Comparison of ENCODE assay signal across 9 cellular contexts in the genomic region with DNA sequence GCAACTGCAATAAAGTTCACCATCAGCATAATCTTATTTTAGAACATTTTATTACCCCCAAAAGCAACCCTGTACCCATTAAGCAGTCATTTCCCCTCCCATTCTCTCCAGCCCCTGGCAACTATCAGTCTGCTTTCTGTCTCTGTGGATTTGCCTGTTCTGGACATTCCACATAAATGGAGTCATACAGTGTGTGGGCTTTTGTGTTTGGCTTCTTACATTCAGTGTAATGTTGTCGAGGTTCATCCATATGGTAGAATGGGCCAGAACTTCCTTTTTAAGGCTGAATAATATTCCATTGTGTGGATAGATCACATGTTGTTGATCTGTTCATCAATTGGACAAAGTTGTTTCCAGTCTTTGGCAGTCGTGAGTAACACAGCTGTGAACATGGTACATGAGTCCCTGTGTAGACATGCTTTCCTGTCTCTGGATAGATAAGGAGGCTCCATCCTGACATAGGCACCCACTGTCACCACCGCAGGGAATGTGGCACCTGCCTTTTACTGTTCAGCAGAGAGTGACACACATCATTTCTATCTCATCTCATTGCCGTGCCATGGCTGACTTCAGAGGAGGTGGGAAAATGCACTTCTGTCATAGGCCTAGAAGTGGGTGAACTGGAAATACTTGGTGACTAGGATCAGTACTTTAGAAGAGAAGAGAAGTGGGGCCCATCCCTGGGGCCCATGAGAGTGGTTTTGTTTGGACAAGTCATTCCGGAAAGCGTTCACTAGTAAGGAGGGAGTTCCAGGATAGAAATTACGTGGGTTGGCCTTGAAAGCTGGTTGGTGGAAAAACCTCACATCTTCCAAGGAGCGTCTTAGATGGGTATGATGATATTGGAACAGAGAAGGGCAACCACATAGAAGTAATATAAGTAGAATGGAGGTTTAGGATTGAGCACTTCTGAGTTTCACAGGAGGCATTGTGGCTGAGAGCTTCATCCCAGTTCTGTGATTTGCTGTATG. TPM values are rescaled to one million over a fixed set of nuclear protein-coding genes. Genes with fewer than 3 reads are reported as not detected.
DNase-seq lines count a peak whose midpoint lies in the region; ATAC-seq and TF ChIP-seq lines count a peak whose summit lies in the region.
"Had no signal": no experiment of that assay in that cellular context is flagged by ENCODE, and none has a peak within 500 bp of the region (broad histone marks: within the 10 kb centered on the region; RNA-seq: fewer than 3 reads in every experiment).

No MANE protein-coding gene starts in this region.

- H3K4me2 ChIP-seq in Karpas-422 (ENCODE audit: low read depth, low read length, poor library complexity, severe bottlenecking) = no peak overlapping the region

- no TSS peak for BruUV-seq in Caco-2 (replicated peaks; lab: Mats Ljungman, UMichigan)

- no peak overlapping the region for H3K4me3 Mint-ChIP-seq in Caco-2 (ENCODE audit: unreplicated experiment)
- no peak overlapping the region for H3K4me3 Mint-ChIP-seq in activated T-helper 1 cell treated with anti-CD3 and anti-CD28 coated beads, Interleukin-12 subunit alpha, Interleukin-12 subunit beta, Interleukin-2, Interleukin-4 antibody, amounts not matched to agents 30 ng/mL and 10 ng/mL and 1 ng/mL, durations not matched to agents 14 hours and 24 hours and 36 hours

- H3K9me2 ChIP-seq in Karpas-422 (replicated peaks; ENCODE audit: insufficient read depth, low read length) = no peaks in the 10 kb centered on the region

- TF ChIP-seq CTCF in Caco-2 (IDR thresholded peaks at IDR 0.05; ENCODE audit: insufficient read depth in 1 of 2, low read depth in 1 of 2, low read length in 1 of 2, severe bottlenecking in 1 of 2, unreplicated experiment in 1 of 2) (no peak), fibroblast of mammary gland (conservative IDR thresholded peaks at IDR 0.05; ENCODE audit: control insufficient read depth, insufficient read depth, low read depth, low read length) (no peak), psoas muscle (IDR thresholded peaks at IDR 0.05) (no peak), BE2C (IDR thresholded peaks at IDR 0.05; ENCODE audit: low read depth, low read length) (no peak)

- DNase-seq in Caco-2 (peak in 1 of 2 experiments; percentile 30), fibroblast of mammary gland (ENCODE audit: low read depth) (peak; percentile 73), psoas muscle (no peak), NCI-H187 treated with DMSO at 0.1 percent for 48 hours (lab: John Stamatoyannopoulos, UW) (no peak), BE2C (no peak), Karpas-422 (no peak)
- DNase-seq in activated T-helper 1 cell treated with anti-CD3 and anti-CD28 coated beads, Interleukin-12 subunit alpha, Interleukin-12 subunit beta, Interleukin-2, Interleukin-4 antibody, amounts not matched to agents 30 ng/mL and 10 ng/mL and 1 ng/mL, durations not matched to agents 14 hours and 24 hours and 36 hours (ENCODE audit: low spot score) = no peak
- DNase-seq: central memory CD4-positive, alpha-beta T cell had no signal

- intact Hi-C loops in Caco-2 (cut with micrococcal nuclease; ENCODE audit: unreplicated experiment) (no loop called here), psoas muscle (cut with DNase I) (no loop called here)
- intact Hi-C loops in activated T-helper 1 cell treated with anti-CD3 and anti-CD28 coated beads, Interleukin-12 subunit alpha, Interleukin-12 subunit beta, Interleukin-2, Interleukin-4 antibody, amounts not matched to agents 30 ng/mL and 10 ng/mL and 1 ng/mL, durations not matched to agents 14 hours and 24 hours and 36 hours (cut with micrococcal nuclease) = no loop called here

- no peaks in the 10 kb centered on the region for H3K9me3 Mint-ChIP-seq in Caco-2 (ENCODE audit: unreplicated experiment)
- H3K9me3 Mint-ChIP-seq in activated T-helper 1 cell treated with anti-CD3 and anti-CD28 coated beads, Interleukin-12 subunit alpha, Interleukin-12 subunit beta, Interleukin-2, Interleukin-4 antibody, amounts not matched to agents 30 ng/mL and 10 ng/mL and 1 ng/mL, durations not matched to agents 14 hours and 24 hours and 36 hours = no peaks in the 10 kb centered on the region

- no peak overlapping the region for H2AFZ ChIP-seq in Karpas-422 (ENCODE audit: low read length)

- H4K20me1 ChIP-seq in Karpas-422 (ENCODE audit: insufficient read depth, low read depth, low read length) = peaks cover 58% of the 10 kb centered on the region

- H3K4me3 ChIP-seq in Caco-2 (ENCODE audit: low read depth, low read length) = no peak overlapping the region
- H3K4me3 ChIP-seq in fibroblast of mammary gland (ENCODE audit: control insufficient read depth, low read depth, low read length) = no peak overlapping the region
- H3K4me3 ChIP-seq in psoas muscle = no peak overlapping the region
- no peak overlapping the region for H3K4me3 ChIP-seq in BE2C (ENCODE audit: low read depth, low read length)
- H3K4me3 ChIP-seq in Karpas-422 (ENCODE audit: low read length) = no peak overlapping the region

- H3K4me1 Mint-ChIP-seq in Caco-2 (ENCODE audit: low read depth, unreplicated experiment) = peaks cover 33% of the 10 kb centered on the region
- no peaks in the 10 kb centered on the region for H3K4me1 Mint-ChIP-seq in activated T-helper 1 cell treated with anti-CD3 and anti-CD28 coated beads, Interleukin-12 subunit alpha, Interleukin-12 subunit beta, Interleukin-2, Interleukin-4 antibody, amounts not matched to agents 30 ng/mL and 10 ng/mL and 1 ng/mL, durations not matched to agents 14 hours and 24 hours and 36 hours (ENCODE audit: low read depth)

- peak overlapping the region; percentile 61 for H3K27ac Mint-ChIP-seq in Caco-2 (ENCODE audit: unreplicated experiment)
- no peak overlapping the region for H3K27ac Mint-ChIP-seq in activated T-helper 1 cell treated with anti-CD3 and anti-CD28 coated beads, Interleukin-12 subunit alpha, Interleukin-12 subunit beta, Interleukin-2, Interleukin-4 antibody, amounts not matched to agents 30 ng/mL and 10 ng/mL and 1 ng/mL, durations not matched to agents 14 hours and 24 hours and 36 hours

- CTCF ChIA-PET in Caco-2 (lab: Charles Lee) = no interaction called here

- H3K27me3 ChIP-seq in Caco-2 (replicated peaks; ENCODE audit: control insufficient read depth, insufficient read depth, low read length) (no peaks in the 10 kb centered on the region), psoas muscle (ENCODE audit: insufficient read depth in 3 of 3, low read length in 2 of 3) (no peaks in the 10 kb centered on the region), BE2C (no peaks in the 10 kb centered on the region), Karpas-422 (ENCODE audit: low read length) (no peaks in the 10 kb centered on the region)

- peaks cover 12% of the 10 kb centered on the region for H3K36me3 Mint-ChIP-seq in Caco-2 (ENCODE audit: insufficient read depth, unreplicated experiment)
- H3K36me3 Mint-ChIP-seq in activated T-helper 1 cell treated with anti-CD3 and anti-CD28 coated beads, Interleukin-12 subunit alpha, Interleukin-12 subunit beta, Interleukin-2, Interleukin-4 antibody, amounts not matched to agents 30 ng/mL and 10 ng/mL and 1 ng/mL, durations not matched to agents 14 hours and 24 hours and 36 hours (ENCODE audit: low read depth) = no peaks in the 10 kb centered on the region

- 51 to 73% (median 59%) methylated on average over 8 of the region's 8 CpGs for WGBS in psoas muscle, 3 donors

- no peak overlapping the region for H3K9ac ChIP-seq in Karpas-422 (ENCODE audit: low read length)

- H3K36me3 ChIP-seq in Caco-2 (ENCODE audit: control insufficient read depth, insufficient read depth, low read length) (no peaks in the 10 kb centered on the region), psoas muscle (ENCODE audit: insufficient read depth in 1 of 2, low read depth in 1 of 2) (no peaks in the 10 kb centered on the region), BE2C (no peaks in the 10 kb centered on the region), Karpas-422 (ENCODE audit: insufficient read depth, low read length) (no peaks in the 10 kb centered on the region)

- H3K79me2 ChIP-seq in Karpas-422 (ENCODE audit: low read length) = no peaks in the 10 kb centered on the region

- H3K9me3 ChIP-seq in Caco-2 (no peaks in the 10 kb centered on the region), psoas muscle (no peaks in the 10 kb centered on the region), BE2C (no peaks in the 10 kb centered on the region), Karpas-422 (ENCODE audit: low read length) (no peaks in the 10 kb centered on the region)

- H3K27ac ChIP-seq in psoas muscle (peak overlapping the region; percentile 78), Karpas-422 (ENCODE audit: low read length) (no peak overlapping the region)

- POLR2A ChIA-PET in Caco-2 (lab: Charles Lee) = no interaction called here

- H3K27me3 Mint-ChIP-seq in Caco-2 (ENCODE audit: insufficient read depth, unreplicated experiment) = no peaks in the 10 kb centered on the region
- H3K27me3 Mint-ChIP-seq in activated T-helper 1 cell treated with anti-CD3 and anti-CD28 coated beads, Interleukin-12 subunit alpha, Interleukin-12 subunit beta, Interleukin-2, Interleukin-4 antibody, amounts not matched to agents 30 ng/mL and 10 ng/mL and 1 ng/mL, durations not matched to agents 14 hours and 24 hours and 36 hours (ENCODE audit: insufficient read depth) = peaks cover 16% of the 10 kb centered on the region

- peaks cover 20% of the 10 kb centered on the region for H3K4me1 ChIP-seq in Caco-2
- peaks cover 54% of the 10 kb centered on the region for H3K4me1 ChIP-seq in psoas muscle
- H3K4me1 ChIP-seq in BE2C = no peaks in the 10 kb centered on the region
- H3K4me1 ChIP-seq in Karpas-422 (ENCODE audit: low read length) = no peaks in the 10 kb centered on the region

- ATAC-seq in SK-N-SH treated with all-trans-retinoic acid at 6 μM for 48 hours (peak; percentile 80), psoas muscle (peak in 3 of 4 donors; percentile 2 to 21 (median 13))

RNA-seq across cellular contexts. Expression of a gene that starts 25.8 kb away (rescaled TPM):
- 32.8 and 35.6 TPM in 2 replicates for total RNA-seq in Caco-2 (2022)
- total RNA-seq in psoas muscle = 10 to 100 TPM; 23.6 to 36.0 (median 26.9) TPM
- polyA plus RNA-seq in psoas muscle = 10 to 100 TPM; 11.6 to 27.2 (median 12.2) TPM
- 7.0 and 9.3 TPM in 2 replicates for total RNA-seq in activated T-helper 1 cell treated with anti-CD3 and anti-CD28 coated beads, Interleukin-12 subunit alpha, Interleukin-12 subunit beta, Interleukin-2, Interleukin-4 antibody, amounts not matched to agents 30 ng/mL and 10 ng/mL and 1 ng/mL, durations not matched to agents 14 hours and 24 hours and 36 hours
- polyA plus RNA-seq in BE2C (2012; ENCODE audit: insufficient read depth, insufficient read length, low read depth) = 12.0 TPM
- total RNA-seq in Karpas-422 (2014; rRNA removed; shearing (Covaris generic); ENCODE audit: low replicate concordance) = 5.4 and 17.6 TPM in 2 replicates
